In genomic region chr11:109421981-109422590, GRCh38 we compare ENCODE assay signal across 9 cellular contexts.
DNase-seq lines count a peak whose midpoint lies in the region; ATAC-seq and TF ChIP-seq lines count a peak whose summit lies in the region.
"Had no signal": no experiment of that assay in that cellular context is flagged by ENCODE, and none has a peak within 500 bp of the region (broad histone marks: within the 10 kb centered on the region; RNA-seq: fewer than 3 reads in every experiment).

C11orf87 (plus strand) TSS chr11:109422190; CDS start chr11:109423634, 1,444 bp downstream.

- H3K9me3 ChIP-seq in HUES48 (ENCODE audit: control insufficient read depth, insufficient read depth, low read length) (no peaks in the 10 kb centered on the region), iPS-18a (ENCODE audit: control insufficient read depth, low read depth, low read length) (no peaks in the 10 kb centered on the region), subcutaneous abdominal adipose tissue (ENCODE audit: control insufficient read depth in 5 of 5, low read length in 5 of 5) (no peaks in the 10 kb centered on the region)
- H3K9me3 ChIP-seq: colonic mucosa, sigmoid colon had no signal

- H3K4me3 ChIP-seq in HUES48 (ENCODE audit: low read depth, low read length) = peak within 1 kb of the TSS; percentile 59
- H3K4me3 ChIP-seq in astrocyte of the spinal cord (ENCODE audit: low read depth, low read length) = peak within 1 kb of the TSS; percentile 41
- H3K4me3 ChIP-seq in iPS-18a (ENCODE audit: low read length) = peak within 1 kb of the TSS; percentile 51
- H3K4me3 ChIP-seq in subcutaneous abdominal adipose tissue (ENCODE audit: low read depth in 1 of 5, low read length in 5 of 5) = peak within 1 kb of the TSS in 4 of 5 donors; percentile 45 to 64 (median 51)
- H3K4me3 ChIP-seq: colonic mucosa had no signal

- H3K9ac ChIP-seq in HUES48 (ENCODE audit: low read depth, low read length) = no peak within 1 kb of the TSS
- H3K9ac ChIP-seq in iPS-18a (ENCODE audit: low read length) = no peak within 1 kb of the TSS
- H3K9ac ChIP-seq in subcutaneous abdominal adipose tissue (ENCODE audit: low read length in 5 of 5) = no peak within 1 kb of the TSS

- no peak for TF ChIP-seq CTCF in astrocyte of the spinal cord (IDR thresholded peaks at IDR 0.05; ENCODE audit: low read depth, low read length)

- no peak within 1 kb of the TSS for H3K27ac ChIP-seq in HUES48 (ENCODE audit: low read depth, low read length)
- H3K27ac ChIP-seq in iPS-18a (ENCODE audit: low read length) = no peak within 1 kb of the TSS
- H3K27ac ChIP-seq in subcutaneous abdominal adipose tissue (ENCODE audit: low read depth, low read length) = no peak within 1 kb of the TSS
- H3K27ac ChIP-seq: colonic mucosa, sigmoid colon had no signal

- peak; percentile 23 for DNase-seq in astrocyte of the spinal cord (ENCODE audit: low read depth, low spot score)
- DNase-seq in GM19238 (ENCODE audit: insufficient read length, low spot score) = no peak
- DNase-seq: colonic mucosa, sigmoid colon had no signal

- ATAC-seq in HG02642 (IDR thresholded peaks at IDR 0.05; ENCODE audit: poor library complexity, unreplicated experiment) (no peak), HG03378 (IDR thresholded peaks at IDR 0.05; ENCODE audit: unreplicated experiment) (no peak)

- H3K27me3 ChIP-seq in HUES48 (ENCODE audit: control insufficient read depth, insufficient read depth, low read length) (peaks cover 45% of the 10 kb centered on the region), iPS-18a (ENCODE audit: control insufficient read depth, insufficient read depth, low read length) (peaks cover 48% of the 10 kb centered on the region), subcutaneous abdominal adipose tissue (ENCODE audit: control insufficient read depth in 5 of 5, insufficient read depth in 4 of 5, low read length in 5 of 5) (peaks cover 14 to 38% (median 22%) of the 10 kb centered on the region in 5 donors)

- in situ Hi-C loops in astrocyte of the spinal cord (cut with HindIII; ENCODE audit: low sequenced_read_pairs) = no loop called here

- H3K36me3 ChIP-seq in HUES48 (ENCODE audit: control insufficient read depth, insufficient read depth, low read length) = no peaks in the 10 kb centered on the region
- no peaks in the 10 kb centered on the region for H3K36me3 ChIP-seq in iPS-18a (ENCODE audit: control insufficient read depth, low read depth, low read length)
- no peaks in the 10 kb centered on the region for H3K36me3 ChIP-seq in subcutaneous abdominal adipose tissue (ENCODE audit: control insufficient read depth in 5 of 5, insufficient read depth in 5 of 5, low read length in 5 of 5)
- H3K36me3 ChIP-seq: colonic mucosa, sigmoid colon had no signal

- H3K4me1 ChIP-seq in HUES48 (ENCODE audit: control insufficient read depth, insufficient read depth, low read length) (no peaks in the 10 kb centered on the region), iPS-18a (ENCODE audit: control insufficient read depth, low read depth, low read length) (no peaks in the 10 kb centered on the region), subcutaneous abdominal adipose tissue (ENCODE audit: control insufficient read depth in 5 of 5, insufficient read depth in 5 of 5, low read length in 5 of 5) (peaks cover 0 to 17% (median 16%) of the 10 kb centered on the region in 5 donors)
- H3K4me1 ChIP-seq: colonic mucosa had no signal
